ENCODE assay signal across 3 cellular contexts in the genomic region with DNA sequence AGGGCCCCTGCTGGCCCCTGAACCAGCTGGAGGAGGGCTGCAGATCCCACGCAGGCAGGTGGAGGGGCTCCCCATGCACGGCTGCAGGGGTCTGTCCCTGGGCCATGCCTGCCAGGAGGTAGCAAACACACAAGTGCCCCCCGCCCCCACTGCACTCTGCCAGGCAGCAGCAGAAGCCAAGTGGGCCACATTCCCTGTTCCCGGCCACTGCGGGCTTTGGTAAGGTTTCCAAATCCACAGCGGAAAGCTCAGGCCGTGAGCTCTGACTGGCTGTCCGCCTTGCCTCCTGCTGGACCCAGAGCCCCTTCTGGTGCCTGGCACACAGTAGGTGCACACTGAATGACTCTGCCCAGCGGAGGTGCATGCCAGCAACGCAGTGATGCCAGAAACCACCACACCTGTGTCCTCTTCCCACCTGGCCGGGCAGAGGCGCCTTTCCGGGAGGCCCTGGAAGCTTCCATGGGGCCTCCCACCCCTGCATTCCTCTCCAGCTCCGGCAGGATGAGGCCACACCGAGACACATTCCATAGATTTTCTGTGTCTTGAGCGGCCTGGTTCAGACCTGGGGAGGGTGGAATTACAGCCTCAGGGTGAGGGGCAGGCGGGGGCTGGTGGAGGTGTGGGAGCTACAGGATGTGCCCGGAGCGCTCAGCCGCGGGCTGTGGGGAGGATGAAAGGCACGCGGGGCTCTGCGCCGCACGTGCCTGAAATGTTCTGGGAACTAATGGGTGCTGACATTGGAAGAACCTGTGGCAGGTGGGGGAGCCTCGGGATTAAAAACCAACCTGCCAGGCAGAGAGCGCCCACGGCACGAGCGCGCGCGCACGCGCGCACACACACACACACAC.
A peak's percentile ranks its signal among the peaks of the same experiment; 100 is the strongest.
TF ChIP-seq lines count a peak whose summit lies in the region.

No MANE protein-coding gene starts in this region.

TF ChIP-seq in Ishikawa, 13 proteins besides CTCF, POLR2A, EP300 and RAD21 (continued from another document):
- TF ChIP-seq REST (IDR thresholded peaks at IDR 0.05; ENCODE audit: low read depth) = no peak
- TF ChIP-seq TCF12 (IDR thresholded peaks at IDR 0.05; ENCODE audit: low read depth) = peak; percentile 99
- TF ChIP-seq CEBPB (IDR thresholded peaks at IDR 0.05) = peak; percentile 40; the same call in 1 of the 2 replicates
- TF ChIP-seq NFIC (IDR thresholded peaks at IDR 0.05) = peak; percentile 93
- peak; percentile 68 for TF ChIP-seq EGR1 (IDR thresholded peaks at IDR 0.05)
- TF ChIP-seq, protein P1, sequence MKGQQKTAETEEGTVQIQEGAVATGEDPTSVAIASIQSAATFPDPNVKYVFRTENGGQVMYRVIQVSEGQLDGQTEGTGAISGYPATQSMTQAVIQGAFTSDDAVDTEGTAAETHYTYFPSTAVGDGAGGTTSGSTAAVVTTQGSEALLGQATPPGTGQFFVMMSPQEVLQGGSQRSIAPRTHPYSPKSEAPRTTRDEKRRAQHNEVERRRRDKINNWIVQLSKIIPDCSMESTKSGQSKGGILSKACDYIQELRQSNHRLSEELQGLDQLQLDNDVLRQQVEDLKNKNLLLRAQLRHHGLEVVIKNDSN (IDR thresholded peaks at IDR 0.05) = 0 out of 2 replicates have a peak, but pooled peaks have one; percentile 35
- TF ChIP-seq YY1 (IDR thresholded peaks at IDR 0.05; ENCODE audit: low read depth) = peak; percentile 44
- TF ChIP-seq CREB1 (IDR thresholded peaks at IDR 0.05; ENCODE audit: low read depth) = no peak
- TF ChIP-seq TEAD4 (IDR thresholded peaks at IDR 0.05) = peak; percentile 98
- peak; percentile 91 for TF ChIP-seq MAX (IDR thresholded peaks at IDR 0.05)
- no peak; the same call in none of the 2 replicates for TF ChIP-seq ZBTB7A (IDR thresholded peaks at IDR 0.05; ENCODE audit: low read depth)
- TF ChIP-seq TAF1 (IDR thresholded peaks at IDR 0.05; ENCODE audit: low read depth) = no peak

TF ChIP-seq in H1, 55 proteins besides CTCF, POLR2A, EP300 and RAD21 (continued from another document):
- TF ChIP-seq HDAC2 (IDR thresholded peaks at IDR 0.05; ENCODE audit: borderline replicate concordance in 1 of 2, low read depth in 2 of 2, low read length in 2 of 2) (peak in 1 of 2 experiments; percentile 45; a peak in 1 of 4 replicates), PHF8 (conservative IDR thresholded peaks at IDR 0.05; ENCODE audit: low read depth, low read length) (no peak), RFX5 (IDR thresholded peaks at IDR 0.05; ENCODE audit: borderline replicate concordance, low read depth, low read length) (no peak), TAF7 (optimal IDR thresholded peaks at IDR 0.05; ENCODE audit: borderline replicate concordance, low read depth, low read length) (no peak), JUND (IDR thresholded peaks at IDR 0.05; ENCODE audit: low read length) (no peak), ASH2L (IDR thresholded peaks at IDR 0.05; ENCODE audit: low read length) (peak; percentile 39), HDAC6 (IDR thresholded peaks at IDR 0.05; ENCODE audit: low read depth, low read length) (no peak), KDM1A (IDR thresholded peaks at IDR 0.05; ENCODE audit: borderline replicate concordance, low read length) (no peak), TEAD4 (IDR thresholded peaks at IDR 0.05; ENCODE audit: low read depth, low read length) (peak; percentile 92), YY1 (IDR thresholded peaks at IDR 0.05; ENCODE audit: low read depth, low read length) (no peak), RBBP5 (IDR thresholded peaks at IDR 0.05; ENCODE audit: borderline replicate concordance, low read depth, low read length) (peak; percentile 34; the same call in 1 of the 2 replicates), SIRT6 (IDR thresholded peaks at IDR 0.05; ENCODE audit: low read length) (no peak), EZH2 (IDR thresholded peaks at IDR 0.05; ENCODE audit: low read depth, low read length, severe bottlenecking) (no peak), MAX (IDR thresholded peaks at IDR 0.05) (peak; percentile 56), GTF2F1 (IDR thresholded peaks at IDR 0.05; ENCODE audit: borderline replicate concordance, low read depth, low read length) (no peak), SUZ12 (IDR thresholded peaks at IDR 0.05; ENCODE audit: low read length) (no peak), TBP (IDR thresholded peaks at IDR 0.05; ENCODE audit: low read depth, low read length) (peak; percentile 11; the same call in 1 of the 2 replicates), MAFK (IDR thresholded peaks at IDR 0.05; ENCODE audit: low read depth, low read length) (no peak), SIX5 (IDR thresholded peaks at IDR 0.05; ENCODE audit: low read depth, low read length) (no peak)
- TF ChIP-seq, protein P2, sequence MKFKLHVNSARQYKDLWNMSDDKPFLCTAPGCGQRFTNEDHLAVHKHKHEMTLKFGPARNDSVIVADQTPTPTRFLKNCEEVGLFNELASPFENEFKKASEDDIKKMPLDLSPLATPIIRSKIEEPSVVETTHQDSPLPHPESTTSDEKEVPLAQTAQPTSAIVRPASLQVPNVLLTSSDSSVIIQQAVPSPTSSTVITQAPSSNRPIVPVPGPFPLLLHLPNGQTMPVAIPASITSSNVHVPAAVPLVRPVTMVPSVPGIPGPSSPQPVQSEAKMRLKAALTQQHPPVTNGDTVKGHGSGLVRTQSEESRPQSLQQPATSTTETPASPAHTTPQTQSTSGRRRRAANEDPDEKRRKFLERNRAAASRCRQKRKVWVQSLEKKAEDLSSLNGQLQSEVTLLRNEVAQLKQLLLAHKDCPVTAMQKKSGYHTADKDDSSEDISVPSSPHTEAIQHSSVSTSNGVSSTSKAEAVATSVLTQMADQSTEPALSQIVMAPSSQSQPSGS (IDR thresholded peaks at IDR 0.05; ENCODE audit: low read length) = no peak
- TF ChIP-seq, protein P3, sequence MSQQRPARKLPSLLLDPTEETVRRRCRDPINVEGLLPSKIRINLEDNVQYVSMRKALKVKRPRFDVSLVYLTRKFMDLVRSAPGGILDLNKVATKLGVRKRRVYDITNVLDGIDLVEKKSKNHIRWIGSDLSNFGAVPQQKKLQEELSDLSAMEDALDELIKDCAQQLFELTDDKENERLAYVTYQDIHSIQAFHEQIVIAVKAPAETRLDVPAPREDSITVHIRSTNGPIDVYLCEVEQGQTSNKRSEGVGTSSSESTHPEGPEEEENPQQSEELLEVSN (IDR thresholded peaks at IDR 0.05) = peak; percentile 67

TF ChIP-seq in GM12891, 5 proteins besides CTCF, POLR2A, EP300 and RAD21 (continued from another document):
- no peak for TF ChIP-seq PAX5 (IDR thresholded peaks at IDR 0.05; ENCODE audit: insufficient read depth, low read length, severe bottlenecking)
